Comparison of ENCODE assay signal across 23 cellular contexts in genomic region chr11:126564588-126564987, GRCh38.
"Had no signal": no experiment of that assay in that cellular context is flagged by ENCODE, and none has a peak within 500 bp of the region (broad histone marks: within the 10 kb centered on the region; RNA-seq: fewer than 3 reads in every experiment).

No MANE protein-coding gene starts in this region.

- H3K27ac Mint-ChIP-seq: activated CD4-positive, alpha-beta memory T cell treated with anti-CD3 and anti-CD28 coated beads for 36 hours; activated naive CD4-positive, alpha-beta T cell treated with anti-CD3 and anti-CD28 coated beads, Interleukin-2, amount 10 ng/mL, durations not matched to agents 7 days and 5 days; activated T-cell treated with anti-CD3 and anti-CD28 coated beads, Interleukin-2, amount 50 U/mL, for 72 hours; immature natural killer cell; natural killer cell; stimulated activated naive CD8-positive, alpha-beta T cell treated with anti-CD3 and anti-CD28 coated beads, Interleukin-15, Interleukin-2, amounts not matched to agents 100 ng/mL and 50 ng/mL, for 24 hours had no signal

- H3K4me1 ChIP-seq: colonic mucosa, gastroesophageal sphincter, psoas muscle, thyroid gland had no signal

- H3K4me3 Mint-ChIP-seq: activated CD4-positive, alpha-beta memory T cell treated with anti-CD3 and anti-CD28 coated beads for 36 hours; activated naive CD4-positive, alpha-beta T cell treated with anti-CD3 and anti-CD28 coated beads, Interleukin-2, amount 10 ng/mL, durations not matched to agents 7 days and 5 days; activated T-cell treated with anti-CD3 and anti-CD28 coated beads, Interleukin-2, amount 50 U/mL, for 72 hours; immature natural killer cell; natural killer cell; stimulated activated naive CD8-positive, alpha-beta T cell treated with anti-CD3 and anti-CD28 coated beads, Interleukin-15, Interleukin-2, amounts not matched to agents 100 ng/mL and 50 ng/mL, for 24 hours had no signal

- ATAC-seq: activated T-cell treated with anti-CD3 and anti-CD28 coated beads, Interleukin-2, amount 50 U/mL, for 72 hours; gastroesophageal sphincter; left ventricle myocardium superior; natural killer cell; psoas muscle; right cardiac atrium had no signal

- DNase-seq: activated CD4-positive, alpha-beta memory T cell treated with anti-CD3 and anti-CD28 coated beads for 36 hours; activated CD4-positive, alpha-beta T cell treated with anti-CD3 and anti-CD28 coated beads for 4 hours; activated effector memory CD4-positive, alpha-beta T cell treated with anti-CD3 and anti-CD28 coated beads, Interleukin-2, amount 50 U/mL, for 16 hours; activated naive CD4-positive, alpha-beta T cell treated with anti-CD3 and anti-CD28 coated beads, Interleukin-2, amount 10 ng/mL, durations not matched to agents 7 days and 5 days; activated T-cell treated with anti-CD3 and anti-CD28 coated beads, Interleukin-2, amount 50 U/mL, for 72 hours; colonic mucosa; dorsolateral prefrontal cortex; immature natural killer cell; kidney glomerular epithelial cell; left ventricle myocardium superior; mammary epithelial cell; natural killer cell; ovary; psoas muscle; right cardiac atrium; T-helper 1 cell; T-helper 9 cell; thyroid gland had no signal

- H3K27ac ChIP-seq: colonic mucosa, dorsolateral prefrontal cortex, epithelial cell of prostate, gastroesophageal sphincter, neutrophil, ovary, psoas muscle, thyroid gland had no signal

- H3K9me3 Mint-ChIP-seq: activated CD4-positive, alpha-beta memory T cell treated with anti-CD3 and anti-CD28 coated beads for 36 hours; activated naive CD4-positive, alpha-beta T cell treated with anti-CD3 and anti-CD28 coated beads, Interleukin-2, amount 10 ng/mL, durations not matched to agents 7 days and 5 days; immature natural killer cell; natural killer cell had no signal

- FAIRE-seq: bronchial epithelial cell had no signal

- H3K27me3 ChIP-seq: colonic mucosa, dorsolateral prefrontal cortex, ovary, thyroid gland had no signal

- H3K36me3 ChIP-seq: colonic mucosa, gastroesophageal sphincter, neutrophil, ovary, thyroid gland had no signal

- H3K4me1 Mint-ChIP-seq: activated naive CD4-positive, alpha-beta T cell treated with anti-CD3 and anti-CD28 coated beads, Interleukin-2, amount 10 ng/mL, durations not matched to agents 7 days and 5 days; immature natural killer cell; natural killer cell had no signal

- H3K4me3 ChIP-seq: colonic mucosa, dorsolateral prefrontal cortex, gastroesophageal sphincter, ovary, psoas muscle, thyroid gland had no signal

- H3K9me3 ChIP-seq: colonic mucosa, gastroesophageal sphincter, neutrophil, ovary, psoas muscle, thyroid gland had no signal

- H3K36me3 Mint-ChIP-seq: activated CD4-positive, alpha-beta memory T cell treated with anti-CD3 and anti-CD28 coated beads for 36 hours; activated naive CD4-positive, alpha-beta T cell treated with anti-CD3 and anti-CD28 coated beads, Interleukin-2, amount 10 ng/mL, durations not matched to agents 7 days and 5 days; immature natural killer cell; natural killer cell had no signal
